In the genomic region with DNA sequence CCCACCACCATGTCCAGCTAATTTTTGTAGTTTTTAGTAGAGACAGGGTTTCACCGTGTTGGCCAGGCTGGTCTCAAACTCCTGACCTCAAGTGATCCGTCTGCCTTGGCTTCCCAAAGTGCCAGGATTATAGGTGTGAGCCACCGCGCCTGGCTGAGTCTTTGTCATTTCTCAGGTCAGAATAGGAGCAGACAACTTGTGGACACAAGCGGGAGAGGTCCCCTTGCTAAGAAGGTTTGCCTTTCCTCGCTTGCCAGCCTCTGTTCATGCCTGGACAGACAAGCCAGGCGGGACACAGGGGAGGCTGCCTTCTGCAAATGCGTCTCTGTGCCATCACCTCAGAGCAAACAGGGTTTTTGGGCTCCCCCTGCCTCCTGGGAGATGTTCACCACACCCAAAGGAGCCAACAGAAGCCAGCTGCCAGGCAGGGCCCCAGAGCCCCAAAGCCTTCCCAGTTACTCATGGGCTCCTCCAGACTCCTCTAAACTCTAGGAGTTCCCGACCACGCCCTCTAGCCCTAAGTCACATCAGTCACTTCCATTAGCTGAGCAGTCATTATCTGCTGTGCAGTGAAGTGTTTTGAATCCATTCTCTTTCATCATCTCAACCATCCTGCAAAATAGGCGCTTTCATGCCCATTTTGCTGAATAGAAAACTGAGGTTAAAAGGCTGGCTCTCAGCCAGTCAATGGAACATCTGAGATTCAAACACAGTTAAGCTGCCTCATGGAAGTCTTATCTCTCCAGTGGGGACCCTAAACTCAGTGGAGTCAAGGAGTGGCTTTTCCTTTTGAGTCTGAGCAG, we compare ENCODE assay signal across 22 cellular contexts.
"Had no signal": no experiment of that assay in that cellular context is flagged by ENCODE, and none has a peak within 500 bp of the region (broad histone marks: within the 10 kb centered on the region; RNA-seq: fewer than 3 reads in every experiment).

No MANE protein-coding gene starts in this region.

- H3K4me1 Mint-ChIP-seq: activated CD4-positive, alpha-beta T cell treated with anti-CD3 and anti-CD28 coated beads, Interleukin-2, amount 10 ng/mL, durations not matched to agents 7 days and 5 days; immature natural killer cell; stimulated activated effector memory CD8-positive, alpha-beta T cell treated with anti-CD3 and anti-CD28 coated beads, Interleukin-12 subunit alpha, Interleukin-12 subunit beta, amount 100 ng/mL, for 72 hours had no signal

- H3K27me3 Mint-ChIP-seq: T-cell had no signal

- H3K27ac Mint-ChIP-seq: activated CD4-positive, alpha-beta T cell treated with anti-CD3 and anti-CD28 coated beads, Interleukin-2, amount 10 ng/mL, durations not matched to agents 7 days and 5 days; activated CD8-positive, alpha-beta T cell treated with anti-CD3 and anti-CD28 coated beads, Interleukin-2, amount 10 ng/mL, durations not matched to agents 7 days and 5 days; activated naive CD4-positive, alpha-beta T cell treated with anti-CD3 and anti-CD28 coated beads, Interleukin-2, amount 50 U/mL, for 72 hours; immature natural killer cell; stimulated activated effector memory CD8-positive, alpha-beta T cell treated with anti-CD3 and anti-CD28 coated beads, Interleukin-12 subunit alpha, Interleukin-12 subunit beta, amount 100 ng/mL, for 72 hours; T-cell had no signal

- H3K27ac ChIP-seq: cardiac muscle cell, epithelial cell of prostate, gastroesophageal sphincter, heart right ventricle, left ventricle myocardium inferior, stomach had no signal

- ATAC-seq: activated CD8-positive, alpha-beta T cell treated with anti-CD3 and anti-CD28 coated beads, Interleukin-2, amount 10 ng/mL, durations not matched to agents 7 days and 5 days; activated naive CD4-positive, alpha-beta T cell treated with anti-CD3 and anti-CD28 coated beads, Interleukin-2, amount 50 U/mL, for 72 hours; gastroesophageal sphincter; heart right ventricle; stimulated activated effector memory CD8-positive, alpha-beta T cell treated with anti-CD3 and anti-CD28 coated beads, Interleukin-12 subunit alpha, Interleukin-12 subunit beta, amount 100 ng/mL, for 72 hours; T-cell had no signal

- H3K4me1 ChIP-seq: gastroesophageal sphincter, heart right ventricle, left ventricle myocardium inferior, stomach had no signal

- H3K36me3 Mint-ChIP-seq: activated naive CD4-positive, alpha-beta T cell treated with anti-CD3 and anti-CD28 coated beads, Interleukin-2, amount 50 U/mL, for 72 hours; stimulated activated effector memory CD8-positive, alpha-beta T cell treated with anti-CD3 and anti-CD28 coated beads, Interleukin-12 subunit alpha, Interleukin-12 subunit beta, amount 100 ng/mL, for 72 hours; T-cell; type B pancreatic cell had no signal

- H3K4me3 ChIP-seq: cardiac muscle cell, gastroesophageal sphincter, heart right ventricle, left ventricle myocardium inferior, stomach had no signal

- H3K4me3 Mint-ChIP-seq: activated CD4-positive, alpha-beta T cell treated with anti-CD3 and anti-CD28 coated beads, Interleukin-2, amount 10 ng/mL, durations not matched to agents 7 days and 5 days; activated CD8-positive, alpha-beta T cell treated with anti-CD3 and anti-CD28 coated beads, Interleukin-2, amount 10 ng/mL, durations not matched to agents 7 days and 5 days; immature natural killer cell; stimulated activated effector memory CD8-positive, alpha-beta T cell treated with anti-CD3 and anti-CD28 coated beads, Interleukin-12 subunit alpha, Interleukin-12 subunit beta, amount 100 ng/mL, for 72 hours; T-cell; type B pancreatic cell had no signal

- DNase-seq: activated CD4-positive, alpha-beta T cell treated with anti-CD3 and anti-CD28 coated beads, Interleukin-2, amount 10 ng/mL, durations not matched to agents 7 days and 5 days; activated CD8-positive, alpha-beta T cell treated with anti-CD3 and anti-CD28 coated beads, Interleukin-2, amount 10 ng/mL, durations not matched to agents 7 days and 5 days; activated gamma-delta T cell; activated T-cell treated with anti-CD3 and anti-CD28 coated beads, Interleukin-2, amount 50 U/mL, for 48 hours; amniotic stem cell; heart right ventricle; immature natural killer cell; kidney glomerular epithelial cell; left ventricle myocardium inferior; mammary epithelial cell; occipital lobe; posterior cingulate gyrus; small intestine; stimulated activated CD4-positive, alpha-beta T cell treated with anti-CD3 and anti-CD28 coated beads, Interleukin-4, amount 100 ng/mL, for 1 hour; stomach; T-cell had no signal

- H3K27me3 ChIP-seq: cardiac muscle cell had no signal

- H3K9me3 ChIP-seq: gastroesophageal sphincter, heart right ventricle, left ventricle myocardium inferior, stomach had no signal

- H3K9me3 Mint-ChIP-seq: activated CD4-positive, alpha-beta T cell treated with anti-CD3 and anti-CD28 coated beads, Interleukin-2, amount 10 ng/mL, durations not matched to agents 7 days and 5 days; activated naive CD4-positive, alpha-beta T cell treated with anti-CD3 and anti-CD28 coated beads, Interleukin-2, amount 50 U/mL, for 72 hours; immature natural killer cell; stimulated activated effector memory CD8-positive, alpha-beta T cell treated with anti-CD3 and anti-CD28 coated beads, Interleukin-12 subunit alpha, Interleukin-12 subunit beta, amount 100 ng/mL, for 72 hours; T-cell had no signal

- H3K36me3 ChIP-seq: cardiac muscle cell, gastroesophageal sphincter, heart right ventricle, left ventricle myocardium inferior, stomach had no signal
